In the genomic region with DNA sequence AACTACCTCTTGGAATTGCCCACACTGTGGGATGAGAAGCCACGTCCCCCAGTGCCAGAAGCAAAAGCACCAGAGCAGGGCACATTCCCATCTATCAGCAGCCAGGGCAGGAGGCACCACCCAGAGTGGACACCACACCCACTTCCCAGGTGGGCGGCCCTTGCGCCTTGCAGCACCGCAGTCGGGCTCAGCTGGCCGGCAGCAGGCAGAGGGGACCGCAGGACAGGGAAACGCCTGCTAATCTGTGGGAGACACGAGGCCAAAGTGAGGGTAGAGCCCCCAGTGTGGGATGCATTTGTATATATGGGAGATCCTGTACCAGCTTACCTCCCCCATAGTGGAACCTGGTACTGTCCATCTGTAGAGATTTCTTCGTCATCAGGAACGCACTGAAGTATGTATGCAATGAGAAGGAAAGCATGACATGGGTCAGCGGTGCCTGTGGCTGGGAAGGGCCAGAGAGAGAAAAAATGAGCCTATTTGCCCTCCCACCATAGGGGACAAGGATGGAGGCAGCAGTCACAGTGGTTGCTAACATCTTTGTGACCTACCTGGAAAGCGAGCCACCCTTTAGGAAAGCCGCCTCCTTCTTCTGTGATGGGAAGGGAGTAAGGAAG, we compare ENCODE assay signal across 31 cellular contexts. TPM values are rescaled to one million over a fixed set of nuclear protein-coding genes. Genes with fewer than 3 reads are reported as not detected.
"Had no signal": no experiment of that assay in that cellular context is flagged by ENCODE, and none has a peak within 500 bp of the region (broad histone marks: within the 10 kb centered on the region; RNA-seq: fewer than 3 reads in every experiment).

No MANE protein-coding gene starts in this region.

- H3K27ac ChIP-seq: body of pancreas, colonic mucosa, foreskin keratinocyte, lower lobe of right lung, neutrophil, pancreas, prostate gland, tibial nerve had no signal

- ATAC-seq: activated T-cell treated with anti-CD3 and anti-CD28 coated beads, Interleukin-2, amount 50 U/mL, for 4 hours; body of pancreas; esophagus mucosa; foreskin keratinocyte; heart left ventricle; lower lobe of right lung; pancreas; T-helper 17 cell had no signal

- H3K4me1 ChIP-seq: colonic mucosa, prostate gland had no signal

- H3K27me3 ChIP-seq: body of pancreas, colonic mucosa, dorsolateral prefrontal cortex, foreskin keratinocyte, heart left ventricle, neutrophil, pancreas, tibial nerve had no signal

- DNase-seq: activated CD4-positive, alpha-beta memory T cell treated with anti-CD3 and anti-CD28 coated beads for 36 hours; activated CD4-positive, alpha-beta T cell treated with anti-CD3 and anti-CD28 coated beads, Interleukin-2, amount 10 ng/mL, durations not matched to agents 24 days and 14 days; activated CD4-positive, CD25-positive, alpha-beta regulatory T cell treated with anti-CD3 and anti-CD28 coated beads, Interleukin-2, amount 50 U/mL, for 72 hours; activated CD8-positive, alpha-beta memory T cell treated with anti-CD3 and anti-CD28 coated beads, Interleukin-2, amount 50 U/mL, for 4 hours; activated effector memory CD4-positive, alpha-beta T cell treated with Interleukin-2 at 50 U/mL for 16 hours; activated naive CD4-positive, alpha-beta T cell treated with Interleukin-2 at 50 U/mL for 16 hours; activated T-cell treated with anti-CD3 and anti-CD28 coated beads, Interleukin-2, amount 50 U/mL, for 4 hours; anterior cingulate cortex; body of pancreas; cerebellar nuclear complex; colonic mucosa; dorsolateral prefrontal cortex; effector memory CD4-positive, alpha-beta T cell; foreskin keratinocyte; heart left ventricle; hypothalamus; immature natural killer cell; kidney; lower lobe of right lung; mesendoderm; pancreas; stimulated activated CD4-positive, alpha-beta T cell treated with anti-CD3 and anti-CD28 coated beads, Interleukin-15, amount 100 ng/mL, for 24 hours; stimulated activated naive CD4-positive, alpha-beta T cell treated with Interleukin-2 at 50 U/mL for 16 hours; T-helper 17 cell; T1000 had no signal

- H3K9me3 ChIP-seq: body of pancreas, colonic mucosa, heart left ventricle, lower lobe of right lung, neutrophil, pancreas, prostate gland, tibial nerve had no signal

- H3K4me2 ChIP-seq: smooth muscle cell had no signal

- H3K36me3 ChIP-seq: colonic mucosa, pancreas had no signal

- H3K4me3 ChIP-seq: body of pancreas, colonic mucosa, dorsolateral prefrontal cortex, heart left ventricle, lower lobe of right lung, pancreas, prostate gland, smooth muscle cell, tibial nerve had no signal

RNA-seq across cellular contexts. Expression of a gene that starts 30.9 kb away (rescaled TPM):
- total RNA-seq: activated CD4-positive, alpha-beta memory T cell treated with anti-CD3 and anti-CD28 coated beads for 36 hours; body of pancreas; natural killer cell treated with Interleukin-12 subunit alpha and Interleukin-12 subunit beta and Interleukin-15 and Interleukin-18, amount 100 ng/mL, for 72 hours had no signal
- polyA plus RNA-seq: immature natural killer cell had no signal
